1 cellular context compared by ENCODE assay signal in genomic region chr6:42984924-42985475, GRCh38.
TF ChIP-seq lines count a peak whose summit lies in the region.

No MANE protein-coding gene starts in this region.

TF ChIP-seq in SK-N-SH treated with all-trans-retinoic acid at 6 μM for 48 hours, 23 proteins besides CTCF, POLR2A, EP300 and RAD21 (continued from another document):
- TF ChIP-seq TOX (CRISPR knock-in tag; IDR thresholded peaks at IDR 0.05; ENCODE audit: borderline replicate concordance) (no peak), ZNF70 (CRISPR knock-in tag; IDR thresholded peaks at IDR 0.05) (no peak), RARB (CRISPR knock-in tag; IDR thresholded peaks at IDR 0.05) (no peak), OSR1 (CRISPR knock-in tag; IDR thresholded peaks at IDR 0.05) (no peak), CSDC2 (CRISPR knock-in tag; IDR thresholded peaks at IDR 0.05) (no peak), ZFP30 (CRISPR knock-in tag; IDR thresholded peaks at IDR 0.05) (no peak)
- TF ChIP-seq, protein P1, sequence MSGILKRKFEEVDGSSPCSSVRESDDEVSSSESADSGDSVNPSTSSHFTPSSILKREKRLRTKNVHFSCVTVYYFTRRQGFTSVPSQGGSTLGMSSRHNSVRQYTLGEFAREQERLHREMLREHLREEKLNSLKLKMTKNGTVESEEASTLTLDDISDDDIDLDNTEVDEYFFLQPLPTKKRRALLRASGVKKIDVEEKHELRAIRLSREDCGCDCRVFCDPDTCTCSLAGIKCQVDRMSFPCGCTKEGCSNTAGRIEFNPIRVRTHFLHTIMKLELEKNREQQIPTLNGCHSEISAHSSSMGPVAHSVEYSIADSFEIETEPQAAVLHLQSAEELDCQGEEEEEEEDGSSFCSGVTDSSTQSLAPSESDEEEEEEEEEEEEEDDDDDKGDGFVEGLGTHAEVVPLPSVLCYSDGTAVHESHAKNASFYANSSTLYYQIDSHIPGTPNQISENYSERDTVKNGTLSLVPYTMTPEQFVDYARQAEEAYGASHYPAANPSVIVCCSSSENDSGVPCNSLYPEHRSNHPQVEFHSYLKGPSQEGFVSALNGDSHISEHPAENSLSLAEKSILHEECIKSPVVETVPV (CRISPR knock-in tag; IDR thresholded peaks at IDR 0.05), result no peak
